9 cellular contexts compared by ENCODE assay signal in the genomic region with DNA sequence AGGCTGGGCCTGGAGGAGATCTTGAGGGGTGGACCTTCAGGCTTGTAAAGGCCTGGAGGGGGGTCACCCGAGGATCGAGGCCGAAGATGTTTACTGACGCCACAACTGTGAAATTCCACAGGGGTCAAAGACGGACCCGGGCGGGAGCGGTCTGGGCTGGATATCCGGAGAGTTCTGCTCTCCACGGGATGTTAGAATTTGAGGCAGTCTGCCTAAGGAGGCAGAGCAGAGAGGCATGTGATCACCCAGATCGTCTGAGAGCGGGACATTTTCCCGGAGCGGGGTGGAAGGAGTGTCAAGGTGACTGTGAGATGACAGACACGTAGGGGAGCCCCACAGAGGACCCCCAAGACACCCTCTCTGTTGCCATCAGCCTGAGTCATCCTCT. TPM values are rescaled to one million over a fixed set of nuclear protein-coding genes. Genes with fewer than 3 reads are reported as not detected.
DNase-seq lines count a peak whose midpoint lies in the region; ATAC-seq and TF ChIP-seq lines count a peak whose summit lies in the region.
"Had no signal": no experiment of that assay in that cellular context is flagged by ENCODE, and none has a peak within 500 bp of the region (broad histone marks: within the 10 kb centered on the region; RNA-seq: fewer than 3 reads in every experiment).

No MANE protein-coding gene starts in this region.

- peak; percentile 94 for DNase-seq in fibroblast of villous mesenchyme (ENCODE audit: low read depth)
- DNase-seq in natural killer cell treated with Interleukin-12 subunit alpha and Interleukin-12 subunit beta and Interleukin-15 and Interleukin-18, amount 100 ng/mL, for 72 hours (ENCODE audit: low spot score): no peak
- DNase-seq in upper lobe of right lung: no peak
- DNase-seq in OCI-LY7 (ENCODE audit: low spot score): no peak
- DNase-seq in GM19238 (ENCODE audit: insufficient read length, low spot score): no peak
- no peak for DNase-seq in stimulated activated naive CD4-positive, alpha-beta T cell treated with Interleukin-2 at 50 U/mL for 16 hours (lab: John Stamatoyannopoulos, UW)

- H3K36me3 ChIP-seq in upper lobe of right lung (no peaks in the 10 kb centered on the region), OCI-LY7 (ENCODE audit: insufficient read depth, low read length) (no peaks in the 10 kb centered on the region)

- POLR2A ChIA-PET in OCI-LY7 (lab: Charles Lee): no interaction called here

- H3K27ac Mint-ChIP-seq in natural killer cell treated with Interleukin-12 subunit alpha and Interleukin-12 subunit beta and Interleukin-15 and Interleukin-18, amount 100 ng/mL, for 72 hours: peak overlapping the region; percentile 31 to 82
- H3K27ac Mint-ChIP-seq: activated naive CD8-positive, alpha-beta T cell had no signal

- no peak overlapping the region for H3K4me2 ChIP-seq in OCI-LY7 (ENCODE audit: low read length)

- no peaks in the 10 kb centered on the region for H3K27me3 Mint-ChIP-seq in natural killer cell treated with Interleukin-12 subunit alpha and Interleukin-12 subunit beta and Interleukin-15 and Interleukin-18, amount 100 ng/mL, for 72 hours
- H3K27me3 Mint-ChIP-seq: activated naive CD8-positive, alpha-beta T cell had no signal

- H3K9me2 ChIP-seq in OCI-LY7 (ENCODE audit: insufficient read depth, low read length): no peaks in the 10 kb centered on the region

- H3K4me3 ChIP-seq in fibroblast of villous mesenchyme (ENCODE audit: low read depth, low read length) (peak overlapping the region; percentile 24), upper lobe of right lung (peak overlapping the region; percentile 14), OCI-LY7 (ENCODE audit: low read depth, low read length, poor library complexity, severe bottlenecking) (no peak overlapping the region)

- H3K4me3 Mint-ChIP-seq in natural killer cell treated with Interleukin-12 subunit alpha and Interleukin-12 subunit beta and Interleukin-15 and Interleukin-18, amount 100 ng/mL, for 72 hours: peak overlapping the region; percentile 67
- H3K4me3 Mint-ChIP-seq: activated naive CD8-positive, alpha-beta T cell had no signal

- 13 to 53% (median 28%) methylated on average over 15 of the region's 15 CpGs for WGBS in adipose tissue, 3 donors

- H3K36me3 Mint-ChIP-seq in natural killer cell treated with Interleukin-12 subunit alpha and Interleukin-12 subunit beta and Interleukin-15 and Interleukin-18, amount 100 ng/mL, for 72 hours: no peaks in the 10 kb centered on the region

- no TSS peak for BruUV-seq in OCI-LY7 (replicated peaks; lab: Mats Ljungman, UMichigan)

- peak overlapping the region; percentile 11 for H3K27ac ChIP-seq in adipose tissue (ENCODE audit: low read depth, low read length)
- H3K27ac ChIP-seq in upper lobe of right lung: peak overlapping the region; percentile 85
- no peak overlapping the region for H3K27ac ChIP-seq in OCI-LY7 (ENCODE audit: low read depth, low read length, poor library complexity, severe bottlenecking)

- H3K4me1 Mint-ChIP-seq in natural killer cell treated with Interleukin-12 subunit alpha and Interleukin-12 subunit beta and Interleukin-15 and Interleukin-18, amount 100 ng/mL, for 72 hours (ENCODE audit: low read depth in 2 of 2): peaks cover 22 to 31% of the 10 kb centered on the region in 2 donors

- H3K9me3 ChIP-seq in upper lobe of right lung: no peaks in the 10 kb centered on the region
- no peaks in the 10 kb centered on the region for H3K9me3 ChIP-seq in OCI-LY7 (ENCODE audit: low read length)

- no peak overlapping the region for H2AFZ ChIP-seq in OCI-LY7 (ENCODE audit: low read length)

- peak in 1 of 2 donors; percentile 12 for ATAC-seq in natural killer cell treated with Interleukin-12 subunit alpha and Interleukin-12 subunit beta and Interleukin-15 and Interleukin-18, amount 100 ng/mL, for 72 hours
- peak; percentile 28 for ATAC-seq in upper lobe of right lung
- ATAC-seq in HG03439 (IDR thresholded peaks at IDR 0.05; ENCODE audit: unreplicated experiment): no peak

- H3K4me1 ChIP-seq in upper lobe of right lung: peaks cover 30% of the 10 kb centered on the region
- H3K4me1 ChIP-seq in OCI-LY7 (ENCODE audit: insufficient read depth, low read length, poor library complexity, severe bottlenecking): no peaks in the 10 kb centered on the region

- H3K9me3 Mint-ChIP-seq in natural killer cell treated with Interleukin-12 subunit alpha and Interleukin-12 subunit beta and Interleukin-15 and Interleukin-18, amount 100 ng/mL, for 72 hours: no peaks in the 10 kb centered on the region

- H3K27me3 ChIP-seq in upper lobe of right lung: no peaks in the 10 kb centered on the region

- CTCF ChIA-PET in OCI-LY7 (lab: Charles Lee; ENCODE audit: unreplicated experiment): no interaction called here

- H4K20me1 ChIP-seq in OCI-LY7 (ENCODE audit: insufficient read depth, low read length): no peaks in the 10 kb centered on the region

- TF ChIP-seq CTCF in fibroblast of villous mesenchyme (IDR thresholded peaks at IDR 0.05; ENCODE audit: insufficient read depth, low read depth, low read length) (no peak), upper lobe of right lung (IDR thresholded peaks at IDR 0.05) (no peak), OCI-LY7 (conservative IDR thresholded peaks at IDR 0.05; ENCODE audit: low read length) (no peak)

- no peaks in the 10 kb centered on the region for H3K79me2 ChIP-seq in OCI-LY7 (ENCODE audit: insufficient read depth, low read depth, low read length)

- intact Hi-C loops in upper lobe of right lung (cut with DNase I) (no loop called here), OCI-LY7 (cut with micrococcal nuclease; ENCODE audit: unreplicated experiment) (no loop called here)

RNA-seq across cellular contexts. Expression of a gene that starts 13.2 kb away (rescaled TPM):
- 1 to 10 TPM; 4.8 to 7.9 (median 6.6) TPM for polyA plus RNA-seq in adipose tissue
- total RNA-seq in fibroblast of villous mesenchyme (2.6 and 3.5 TPM in 2 replicates), upper lobe of right lung (11.8 TPM), OCI-LY7 (2022) (7.9 and 8.9 TPM in 2 replicates)
- 10 to 100 TPM; 11.6 to 18.3 TPM for total RNA-seq in natural killer cell treated with Interleukin-12 subunit alpha and Interleukin-12 subunit beta and Interleukin-15 and Interleukin-18, amount 100 ng/mL, for 72 hours
- 0.75 and 1.0 TPM in 2 replicates for total RNA-seq in OCI-LY7 (2014; rRNA removed; shearing (Covaris generic))

RNA-seq across cellular contexts. Expression of a gene that starts 33.4 kb away (rescaled TPM):
- polyA plus RNA-seq in adipose tissue: 1 to 10 TPM; 5.3 to 8.3 (median 5.4) TPM
- total RNA-seq in fibroblast of villous mesenchyme (2.2 and 2.3 TPM in 2 replicates), upper lobe of right lung (13.8 TPM), OCI-LY7 (2022) (10.0 and 10.3 TPM in 2 replicates)
- 1 to 10 TPM; 7.6 to 9.3 TPM for total RNA-seq in natural killer cell treated with Interleukin-12 subunit alpha and Interleukin-12 subunit beta and Interleukin-15 and Interleukin-18, amount 100 ng/mL, for 72 hours
- 3.4 and 4.1 TPM in 2 replicates for total RNA-seq in OCI-LY7 (2014; rRNA removed; shearing (Covaris generic))

RNA-seq across cellular contexts. Expression of a gene that starts 37.4 kb away (rescaled TPM):
- polyA plus RNA-seq in adipose tissue: 1 to 10 TPM in 2 of 3 donors, under 1 TPM in 1; 0.61 to 3.3 (median 2.0) TPM
- total RNA-seq in fibroblast of villous mesenchyme: under 0.01 and 0.32 TPM in 2 replicates
- total RNA-seq in natural killer cell treated with Interleukin-12 subunit alpha and Interleukin-12 subunit beta and Interleukin-15 and Interleukin-18, amount 100 ng/mL, for 72 hours: not detected
- total RNA-seq in upper lobe of right lung: 2.2 TPM
- total RNA-seq in OCI-LY7 (2014; rRNA removed; shearing (Covaris generic)): 0.33 and 1.0 TPM in 2 replicates
- 0.84 and 0.89 TPM in 2 replicates for total RNA-seq in OCI-LY7 (2022)

RNA-seq across cellular contexts. Expression of a gene that starts 43.4 kb away (rescaled TPM):
- 10 to 100 TPM in 2 of 3 donors, 1 to 10 TPM in 1; 7.0 to 57.6 (median 10.1) TPM for polyA plus RNA-seq in adipose tissue
- total RNA-seq in fibroblast of villous mesenchyme (not detected in 2 replicates), upper lobe of right lung (23.4 TPM), OCI-LY7 (2022) (1.3 and 1.5 TPM in 2 replicates)
- not detected for total RNA-seq in natural killer cell treated with Interleukin-12 subunit alpha and Interleukin-12 subunit beta and Interleukin-15 and Interleukin-18, amount 100 ng/mL, for 72 hours
- total RNA-seq in OCI-LY7 (2014; rRNA removed; shearing (Covaris generic)): 0.82 TPM in 1 of 2 replicates, not detected in the other
